In genomic region chrX:67353651-67354370, GRCh38 we compare ENCODE assay signal across 22 cellular contexts.
"Had no signal": no experiment of that assay in that cellular context is flagged by ENCODE, and none has a peak within 500 bp of the region (broad histone marks: within the 10 kb centered on the region; RNA-seq: fewer than 3 reads in every experiment).

No MANE protein-coding gene starts in this region.

- ATAC-seq: effector memory CD8-positive, alpha-beta T cell; gastroesophageal sphincter; heart right ventricle; mucosa of descending colon; naive thymus-derived CD4-positive, alpha-beta T cell had no signal

- H3K36me3 Mint-ChIP-seq: activated CD4-positive, alpha-beta memory T cell treated with anti-CD3 and anti-CD28 coated beads for 36 hours; activated naive CD8-positive, alpha-beta T cell treated with anti-CD3 and anti-CD28 coated beads, Interleukin-2, amount 10 ng/mL, durations not matched to agents 7 days and 5 days; brain; naive thymus-derived CD4-positive, alpha-beta T cell; neural progenitor cell had no signal

- H3K4me1 Mint-ChIP-seq: activated B cell treated with CpG ODN at 0.5 μM for 24 hours; activated naive CD8-positive, alpha-beta T cell treated with anti-CD3 and anti-CD28 coated beads, Interleukin-2, amount 10 ng/mL, durations not matched to agents 7 days and 5 days; brain; immature natural killer cell; neural progenitor cell had no signal

- H3K9me3 Mint-ChIP-seq: activated B cell treated with CpG ODN at 0.5 μM for 24 hours; activated CD4-positive, alpha-beta memory T cell treated with anti-CD3 and anti-CD28 coated beads for 36 hours; brain; immature natural killer cell; stimulated activated naive CD8-positive, alpha-beta T cell treated with anti-CD3 and anti-CD28 coated beads, Interleukin-15, Interleukin-2, amounts not matched to agents 100 ng/mL and 50 ng/mL, for 24 hours had no signal

- H3K4me3 Mint-ChIP-seq: activated B cell treated with CpG ODN at 0.5 μM for 24 hours; activated CD4-positive, alpha-beta memory T cell treated with anti-CD3 and anti-CD28 coated beads for 36 hours; activated naive CD8-positive, alpha-beta T cell treated with anti-CD3 and anti-CD28 coated beads, Interleukin-2, amount 10 ng/mL, durations not matched to agents 7 days and 5 days; brain; effector memory CD8-positive, alpha-beta T cell; immature natural killer cell; naive thymus-derived CD4-positive, alpha-beta T cell; neural progenitor cell; stimulated activated naive CD8-positive, alpha-beta T cell treated with anti-CD3 and anti-CD28 coated beads, Interleukin-15, Interleukin-2, amounts not matched to agents 100 ng/mL and 50 ng/mL, for 24 hours had no signal

- DNase-seq: activated B cell treated with CpG ODN at 0.5 μM for 24 hours; activated CD4-positive, alpha-beta memory T cell treated with anti-CD3 and anti-CD28 coated beads for 36 hours; activated CD4-positive, alpha-beta T cell treated with anti-CD3 and anti-CD28 coated beads for 4 hours; activated naive CD4-positive, alpha-beta T cell treated with Interleukin-2 at 50 U/mL for 16 hours; activated naive CD8-positive, alpha-beta T cell treated with anti-CD3 and anti-CD28 coated beads, Interleukin-2, amount 10 ng/mL, durations not matched to agents 7 days and 5 days; activated T-cell treated with anti-CD3 and anti-CD28 coated beads for 4 hours; amygdala; caudate nucleus; effector memory CD8-positive, alpha-beta T cell; heart right ventricle; immature natural killer cell; mesenchymal stem cell; mucosa of descending colon; naive thymus-derived CD4-positive, alpha-beta T cell; stimulated activated CD4-positive, alpha-beta T cell treated with anti-CD3 and anti-CD28 coated beads, Interleukin-2, amount 100 ng/mL, for 24 hours; transverse colon had no signal

- H3K27me3 Mint-ChIP-seq: activated B cell treated with CpG ODN at 0.5 μM for 24 hours; activated CD4-positive, alpha-beta memory T cell treated with anti-CD3 and anti-CD28 coated beads for 36 hours; activated naive CD8-positive, alpha-beta T cell treated with anti-CD3 and anti-CD28 coated beads, Interleukin-2, amount 10 ng/mL, durations not matched to agents 7 days and 5 days; brain; effector memory CD8-positive, alpha-beta T cell; naive thymus-derived CD4-positive, alpha-beta T cell; progenitor cell of endocrine pancreas; stimulated activated naive CD8-positive, alpha-beta T cell treated with anti-CD3 and anti-CD28 coated beads, Interleukin-15, Interleukin-2, amounts not matched to agents 100 ng/mL and 50 ng/mL, for 24 hours had no signal

- H3K4me3 ChIP-seq: gastroesophageal sphincter, heart right ventricle, mucosa of descending colon, neural progenitor cell, suprapubic skin, transverse colon had no signal

- H3K27ac Mint-ChIP-seq: activated B cell treated with CpG ODN at 0.5 μM for 24 hours; activated CD4-positive, alpha-beta memory T cell treated with anti-CD3 and anti-CD28 coated beads for 36 hours; activated naive CD8-positive, alpha-beta T cell treated with anti-CD3 and anti-CD28 coated beads, Interleukin-2, amount 10 ng/mL, durations not matched to agents 7 days and 5 days; brain; effector memory CD8-positive, alpha-beta T cell; immature natural killer cell; naive thymus-derived CD4-positive, alpha-beta T cell; neural progenitor cell; progenitor cell of endocrine pancreas; stimulated activated naive CD8-positive, alpha-beta T cell treated with anti-CD3 and anti-CD28 coated beads, Interleukin-15, Interleukin-2, amounts not matched to agents 100 ng/mL and 50 ng/mL, for 24 hours had no signal
